ENCODE assay signal across 1 cellular context in genomic region chr3:104564045-104564643, GRCh38.
TF ChIP-seq lines count a peak whose summit lies in the region.

No MANE protein-coding gene starts in this region.

TF ChIP-seq in GM23338, 12 proteins besides CTCF, POLR2A, EP300 and RAD21 (continued from another document):
- no peak for TF ChIP-seq REST (IDR thresholded peaks at IDR 0.05; ENCODE audit: unreplicated experiment)
- TF ChIP-seq NANOG (IDR thresholded peaks at IDR 0.05; ENCODE audit: borderline replicate concordance): no peak
- no peak for TF ChIP-seq ZNF331 (CRISPR knock-in tag; IDR thresholded peaks at IDR 0.05; ENCODE audit: low read depth)
